In the genomic region with DNA sequence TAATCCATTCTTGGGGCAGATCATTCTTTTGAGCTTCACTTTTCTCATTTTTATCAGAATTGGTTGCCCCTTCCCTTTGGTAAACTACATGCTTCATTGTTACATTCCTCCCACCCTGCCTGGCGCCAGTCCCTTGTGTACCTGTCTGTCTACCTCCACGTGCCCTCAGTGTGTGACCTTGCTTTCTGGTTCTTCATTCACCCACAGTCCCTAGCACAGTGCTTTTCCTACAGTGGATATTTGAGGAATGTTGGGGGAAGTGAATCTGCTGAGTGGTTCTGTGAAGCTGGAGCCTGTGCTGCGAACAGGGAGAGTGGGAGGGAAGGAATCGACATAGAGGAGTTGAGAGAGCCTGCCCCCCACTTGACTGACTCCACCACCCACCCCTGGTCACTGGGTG, we compare ENCODE assay signal across 28 cellular contexts.
"Had no signal": no experiment of that assay in that cellular context is flagged by ENCODE, and none has a peak within 500 bp of the region (broad histone marks: within the 10 kb centered on the region; RNA-seq: fewer than 3 reads in every experiment).

No MANE protein-coding gene starts in this region.

- H3K9me3 Mint-ChIP-seq: activated CD4-positive, alpha-beta memory T cell treated with anti-CD3 and anti-CD28 coated beads for 36 hours; activated CD4-positive, alpha-beta T cell treated with anti-CD3 and anti-CD28 coated beads, Interleukin-2, amount 10 ng/mL, durations not matched to agents 7 days and 5 days; activated naive CD4-positive, alpha-beta T cell treated with anti-CD3 and anti-CD28 coated beads for 36 hours; activated T-cell treated with anti-CD3 and anti-CD28 coated beads, Interleukin-2, amount 50 U/mL, for 4 hours; WTC11 had no signal

- H3K27ac Mint-ChIP-seq: activated CD4-positive, alpha-beta memory T cell treated with anti-CD3 and anti-CD28 coated beads for 36 hours; activated naive CD4-positive, alpha-beta T cell treated with anti-CD3 and anti-CD28 coated beads for 36 hours; activated naive CD8-positive, alpha-beta T cell; T-helper 1 cell treated with Interleukin-12 subunit alpha and Interleukin-12 subunit beta and Interleukin-4 antibody, amounts not matched to agents 30 μg/mL and 1 μg/mL, for 36 hours; WTC11 had no signal

- DNase-seq: activated CD4-positive, alpha-beta memory T cell treated with anti-CD3 and anti-CD28 coated beads for 36 hours; activated CD4-positive, alpha-beta T cell treated with anti-CD3 and anti-CD28 coated beads, Interleukin-2, amount 10 ng/mL, durations not matched to agents 7 days and 5 days; activated CD4-positive, CD25-positive, alpha-beta regulatory T cell treated with anti-CD3 and anti-CD28 coated beads, Interleukin-2, amount 50 U/mL, for 72 hours; activated CD8-positive, alpha-beta memory T cell treated with anti-CD3 and anti-CD28 coated beads for 24 hours; activated effector memory CD4-positive, alpha-beta T cell treated with anti-CD3 and anti-CD28 coated beads, Interleukin-2, amount 50 U/mL, for 16 hours; activated naive CD4-positive, alpha-beta T cell treated with anti-CD3 and anti-CD28 coated beads for 36 hours; activated T-cell treated with anti-CD3 and anti-CD28 coated beads, Interleukin-2, amount 50 U/mL, for 4 hours; amygdala; brain microvascular endothelial cell; MM.1S; NCI-H1105; NCI-H1436; NCI-H1694 treated with DMSO at 0.1 percent for 48 hours; NCI-H2029 treated with DMSO at 0.1 percent for 48 hours; NCI-H510A treated with DMSO at 0.1 percent for 48 hours; NCI-H69; NK-92 treated with Interleukin-12 subunit alpha and Interleukin-12 subunit beta, amount 100 ng/mL, for 24 hours; OCI-M1; RPMI8226; SJCRH30; SW 1271 had no signal

- ATAC-seq: activated T-cell treated with anti-CD3 and anti-CD28 coated beads, Interleukin-2, amount 50 U/mL, for 4 hours; Panc1; Right ventricle myocardium inferior; SK-N-SH treated with all-trans-retinoic acid at 6 μM for 48 hours; WTC11 had no signal

- H3K4me1 ChIP-seq: SJCRH30 had no signal

- H3K36me3 ChIP-seq: brain microvascular endothelial cell, cardiac muscle cell, SJCRH30 had no signal

- H3K4me3 Mint-ChIP-seq: activated CD4-positive, alpha-beta memory T cell treated with anti-CD3 and anti-CD28 coated beads for 36 hours; activated CD4-positive, alpha-beta T cell treated with anti-CD3 and anti-CD28 coated beads, Interleukin-2, amount 10 ng/mL, durations not matched to agents 7 days and 5 days; activated naive CD4-positive, alpha-beta T cell treated with anti-CD3 and anti-CD28 coated beads for 36 hours; activated naive CD8-positive, alpha-beta T cell; activated T-cell treated with anti-CD3 and anti-CD28 coated beads, Interleukin-2, amount 50 U/mL, for 4 hours; T-helper 1 cell treated with Interleukin-12 subunit alpha and Interleukin-12 subunit beta and Interleukin-4 antibody, amounts not matched to agents 30 μg/mL and 1 μg/mL, for 36 hours; WTC11 had no signal

- H3K36me3 Mint-ChIP-seq: WTC11 had no signal

- H3K4me3 ChIP-seq: cardiac muscle cell, SJCRH30 had no signal

- H3K27me3 Mint-ChIP-seq: activated CD4-positive, alpha-beta memory T cell treated with anti-CD3 and anti-CD28 coated beads for 36 hours; activated CD4-positive, alpha-beta T cell treated with anti-CD3 and anti-CD28 coated beads, Interleukin-2, amount 10 ng/mL, durations not matched to agents 7 days and 5 days; activated naive CD8-positive, alpha-beta T cell had no signal

- H3K9me3 ChIP-seq: SJCRH30 had no signal

- H3K27ac ChIP-seq: brain microvascular endothelial cell, cardiac muscle cell, SJCRH30 had no signal

- H3K4me1 Mint-ChIP-seq: WTC11 had no signal

- H3K27me3 ChIP-seq: brain microvascular endothelial cell, cardiac muscle cell, SJCRH30 had no signal
